Comparison of ENCODE assay signal across 1 cellular context in genomic region chr3:192825657-192826200, GRCh38.
TF ChIP-seq lines count a peak whose summit lies in the region.

No MANE protein-coding gene starts in this region.

TF ChIP-seq in HEK293, 187 proteins besides CTCF, POLR2A, EP300 and RAD21 (continued from another document):
- TF ChIP-seq ZNF645 (tag by site-specific recombination; IDR thresholded peaks at IDR 0.05) = no peak
- TF ChIP-seq ZNF558 (tag by site-specific recombination; IDR thresholded peaks at IDR 0.05) = peak; percentile 25; the same call in 1 of the 2 replicates
- 0 out of 2 replicates have a peak, but pooled peaks have one; percentile 32 for TF ChIP-seq MZF1 (tag by site-specific recombination; IDR thresholded peaks at IDR 0.05; ENCODE audit: borderline replicate concordance)
- no peak for TF ChIP-seq OVOL3 (tag by site-specific recombination; IDR thresholded peaks at IDR 0.05)
- no peak for TF ChIP-seq ZSCAN16 (tag by site-specific recombination; IDR thresholded peaks at IDR 0.05)
- TF ChIP-seq ZNF596 (tag by site-specific recombination; IDR thresholded peaks at IDR 0.05) = 0 out of 2 replicates have a peak, but pooled peaks have one; percentile 51
- peak; percentile 90 for TF ChIP-seq ZFHX2 (tag by site-specific recombination; conservative IDR thresholded peaks at IDR 0.05)
- no peak for TF ChIP-seq ZNF776 (tag by site-specific recombination; IDR thresholded peaks at IDR 0.05; ENCODE audit: borderline replicate concordance)
- peak; percentile 88 for TF ChIP-seq OSR2 (tag by site-specific recombination; IDR thresholded peaks at IDR 0.05)
- TF ChIP-seq PRDM6 (tag by site-specific recombination; IDR thresholded peaks at IDR 0.05) = peak; percentile 98
- peak; percentile 76 for TF ChIP-seq ZNF629 (tag by site-specific recombination; IDR thresholded peaks at IDR 0.05)
- TF ChIP-seq SP2 (tag by site-specific recombination; IDR thresholded peaks at IDR 0.05) = peak; percentile 18; the same call in 1 of the 2 replicates
- peak; percentile 88 for TF ChIP-seq SCRT1 (tag by site-specific recombination; IDR thresholded peaks at IDR 0.05; ENCODE audit: borderline replicate concordance)
- TF ChIP-seq FEZF1 (tag by site-specific recombination; IDR thresholded peaks at IDR 0.05) = peak; percentile 57
- peak; percentile 51; the same call in 1 of the 2 replicates for TF ChIP-seq ZNF600 (tag by site-specific recombination; IDR thresholded peaks at IDR 0.05)
- TF ChIP-seq SCRT2 (tag by site-specific recombination; IDR thresholded peaks at IDR 0.05) = peak; percentile 98
- peak; percentile 43; the same call in 1 of the 2 replicates for TF ChIP-seq WT1 (tag by site-specific recombination; IDR thresholded peaks at IDR 0.05)
- TF ChIP-seq ZBTB8A (tag by site-specific recombination; IDR thresholded peaks at IDR 0.05) = peak; percentile 75
- TF ChIP-seq ZNF341 (tag by site-specific recombination; IDR thresholded peaks at IDR 0.05; ENCODE audit: low read depth) = peak; percentile 44; the same call in 1 of the 2 replicates
- 0 out of 2 replicates have a peak, but pooled peaks have one; percentile 34 for TF ChIP-seq ZNF561 (tag by site-specific recombination; IDR thresholded peaks at IDR 0.05; ENCODE audit: borderline replicate concordance)
- peak; percentile 36; the same call in 1 of the 2 replicates for TF ChIP-seq ZNF366 (tag by site-specific recombination; conservative IDR thresholded peaks at IDR 0.05)
- TF ChIP-seq ZBTB10 (tag by site-specific recombination; IDR thresholded peaks at IDR 0.05) = no peak
- TF ChIP-seq GLI2 (tag by site-specific recombination; IDR thresholded peaks at IDR 0.05; ENCODE audit: borderline replicate concordance, low read depth) = peak; percentile 82
- TF ChIP-seq EGR2 (tag by site-specific recombination; IDR thresholded peaks at IDR 0.05; ENCODE audit: low read depth) = peak; percentile 25; the same call in 1 of the 2 replicates
- TF ChIP-seq ZNF488 (tag by site-specific recombination; IDR thresholded peaks at IDR 0.05) = 0 out of 2 replicates have a peak, but pooled peaks have one; percentile 64
- peak; percentile 72 for TF ChIP-seq ZBTB44 (tag by site-specific recombination; IDR thresholded peaks at IDR 0.05)
- TF ChIP-seq ZSCAN30 (tag by site-specific recombination; IDR thresholded peaks at IDR 0.05) = peak; percentile 78; the same call in 1 of the 2 replicates
- TF ChIP-seq ZNF302 (tag by site-specific recombination; IDR thresholded peaks at IDR 0.05; ENCODE audit: low read depth) = no peak
- no peak for TF ChIP-seq ZNF121 (tag by site-specific recombination; IDR thresholded peaks at IDR 0.05)
- 0 out of 2 replicates have a peak, but pooled peaks have one; percentile 49 for TF ChIP-seq BCL11B (tag by site-specific recombination; IDR thresholded peaks at IDR 0.05; ENCODE audit: low read depth)
- peak; percentile 72 for TF ChIP-seq ZBTB17 (tag by site-specific recombination; IDR thresholded peaks at IDR 0.05)
- TF ChIP-seq ZNF2 (tag by site-specific recombination; IDR thresholded peaks at IDR 0.05) = peak; percentile 71; the same call in 1 of the 2 replicates
- TF ChIP-seq ZEB2 (tag by site-specific recombination; IDR thresholded peaks at IDR 0.05) = peak; percentile 75
- peak; percentile 71; the same call in 1 of the 2 replicates for TF ChIP-seq ZNF843 (tag by site-specific recombination; IDR thresholded peaks at IDR 0.05)
- TF ChIP-seq HOXD13 (CRISPR knock-in tag; IDR thresholded peaks at IDR 0.05; ENCODE audit: borderline replicate concordance) = peak; percentile 65; the same call in 1 of the 2 replicates
